ENCODE assay signal across 1 cellular context in genomic region chr1:229121845-229122436, GRCh38.
TF ChIP-seq lines count a peak whose summit lies in the region.

No MANE protein-coding gene starts in this region.

TF ChIP-seq in GM23338, 12 proteins besides CTCF, POLR2A, EP300 and RAD21 (continued from another document):
- TF ChIP-seq, protein P1, sequence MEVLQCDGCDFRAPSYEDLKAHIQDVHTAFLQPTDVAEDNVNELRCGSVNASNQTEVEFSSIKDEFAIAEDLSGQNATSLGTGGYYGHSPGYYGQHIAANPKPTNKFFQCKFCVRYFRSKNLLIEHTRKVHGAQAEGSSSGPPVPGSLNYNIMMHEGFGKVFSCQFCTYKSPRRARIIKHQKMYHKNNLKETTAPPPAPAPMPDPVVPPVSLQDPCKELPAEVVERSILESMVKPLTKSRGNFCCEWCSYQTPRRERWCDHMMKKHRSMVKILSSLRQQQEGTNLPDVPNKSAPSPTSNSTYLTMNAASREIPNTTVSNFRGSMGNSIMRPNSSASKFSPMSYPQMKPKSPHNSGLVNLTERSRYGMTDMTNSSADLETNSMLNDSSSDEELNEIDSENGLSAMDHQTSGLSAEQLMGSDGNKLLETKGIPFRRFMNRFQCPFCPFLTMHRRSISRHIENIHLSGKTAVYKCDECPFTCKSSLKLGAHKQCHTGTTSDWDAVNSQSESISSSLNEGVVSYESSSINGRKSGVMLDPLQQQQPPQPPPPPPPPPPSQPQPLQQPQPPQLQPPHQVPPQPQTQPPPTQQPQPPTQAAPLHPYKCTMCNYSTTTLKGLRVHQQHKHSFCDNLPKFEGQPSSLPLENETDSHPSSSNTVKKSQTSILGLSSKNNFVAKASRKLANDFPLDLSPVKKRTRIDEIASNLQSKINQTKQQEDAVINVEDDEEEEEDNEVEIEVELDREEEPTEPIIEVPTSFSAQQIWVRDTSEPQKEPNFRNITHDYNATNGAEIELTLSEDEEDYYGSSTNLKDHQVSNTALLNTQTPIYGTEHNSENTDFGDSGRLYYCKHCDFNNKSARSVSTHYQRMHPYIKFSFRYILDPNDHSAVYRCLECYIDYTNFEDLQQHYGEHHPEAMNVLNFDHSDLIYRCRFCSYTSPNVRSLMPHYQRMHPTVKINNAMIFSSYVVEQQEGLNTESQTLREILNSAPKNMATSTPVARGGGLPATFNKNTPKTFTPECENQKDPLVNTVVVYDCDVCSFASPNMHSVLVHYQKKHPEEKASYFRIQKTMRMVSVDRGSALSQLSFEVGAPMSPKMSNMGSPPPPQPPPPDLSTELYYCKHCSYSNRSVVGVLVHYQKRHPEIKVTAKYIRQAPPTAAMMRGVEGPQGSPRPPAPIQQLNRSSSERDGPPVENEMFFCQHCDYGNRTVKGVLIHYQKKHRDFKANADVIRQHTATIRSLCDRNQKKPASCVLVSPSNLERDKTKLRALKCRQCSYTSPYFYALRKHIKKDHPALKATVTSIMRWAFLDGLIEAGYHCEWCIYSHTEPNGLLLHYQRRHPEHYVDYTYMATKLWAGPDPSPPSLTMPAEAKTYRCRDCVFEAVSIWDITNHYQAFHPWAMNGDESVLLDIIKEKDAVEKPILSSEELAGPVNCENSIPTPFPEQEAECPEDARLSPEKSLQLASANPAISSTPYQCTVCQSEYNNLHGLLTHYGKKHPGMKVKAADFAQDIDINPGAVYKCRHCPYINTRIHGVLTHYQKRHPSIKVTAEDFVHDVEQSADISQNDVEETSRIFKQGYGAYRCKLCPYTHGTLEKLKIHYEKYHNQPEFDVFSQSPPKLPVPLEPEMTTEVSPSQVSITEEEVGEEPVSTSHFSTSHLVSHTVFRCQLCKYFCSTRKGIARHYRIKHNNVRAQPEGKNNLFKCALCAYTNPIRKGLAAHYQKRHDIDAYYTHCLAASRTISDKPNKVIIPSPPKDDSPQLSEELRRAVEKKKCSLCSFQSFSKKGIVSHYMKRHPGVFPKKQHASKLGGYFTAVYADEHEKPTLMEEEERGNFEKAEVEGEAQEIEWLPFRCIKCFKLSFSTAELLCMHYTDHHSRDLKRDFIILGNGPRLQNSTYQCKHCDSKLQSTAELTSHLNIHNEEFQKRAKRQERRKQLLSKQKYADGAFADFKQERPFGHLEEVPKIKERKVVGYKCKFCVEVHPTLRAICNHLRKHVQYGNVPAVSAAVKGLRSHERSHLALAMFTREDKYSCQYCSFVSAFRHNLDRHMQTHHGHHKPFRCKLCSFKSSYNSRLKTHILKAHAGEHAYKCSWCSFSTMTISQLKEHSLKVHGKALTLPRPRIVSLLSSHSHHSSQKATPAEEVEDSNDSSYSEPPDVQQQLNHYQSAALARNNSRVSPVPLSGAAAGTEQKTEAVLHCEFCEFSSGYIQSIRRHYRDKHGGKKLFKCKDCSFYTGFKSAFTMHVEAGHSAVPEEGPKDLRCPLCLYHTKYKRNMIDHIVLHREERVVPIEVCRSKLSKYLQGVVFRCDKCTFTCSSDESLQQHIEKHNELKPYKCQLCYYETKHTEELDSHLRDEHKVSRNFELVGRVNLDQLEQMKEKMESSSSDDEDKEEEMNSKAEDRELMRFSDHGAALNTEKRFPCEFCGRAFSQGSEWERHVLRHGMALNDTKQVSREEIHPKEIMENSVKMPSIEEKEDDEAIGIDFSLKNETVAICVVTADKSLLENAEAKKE (CRISPR knock-in tag; IDR thresholded peaks at IDR 0.05) = no peak
- no peak for TF ChIP-seq REST (IDR thresholded peaks at IDR 0.05; ENCODE audit: unreplicated experiment)
- no peak for TF ChIP-seq EZH2 (IDR thresholded peaks at IDR 0.05; ENCODE audit: low read depth, unreplicated experiment)
- TF ChIP-seq ZNF114 (CRISPR knock-in tag; IDR thresholded peaks at IDR 0.05) = no peak
- TF ChIP-seq NANOG (IDR thresholded peaks at IDR 0.05; ENCODE audit: borderline replicate concordance) = no peak
- TF ChIP-seq CREB1 (CRISPR knock-in tag; IDR thresholded peaks at IDR 0.05; ENCODE audit: low read depth) = no peak
- TF ChIP-seq POLR2AphosphoS5 (IDR thresholded peaks at IDR 0.05; ENCODE audit: low read depth) = no peak
- no peak for TF ChIP-seq EZH2phosphoT487 (IDR thresholded peaks at IDR 0.05; ENCODE audit: unreplicated experiment)
- TF ChIP-seq JUNB (IDR thresholded peaks at IDR 0.05; ENCODE audit: unreplicated experiment) = no peak
- TF ChIP-seq, protein P2, sequence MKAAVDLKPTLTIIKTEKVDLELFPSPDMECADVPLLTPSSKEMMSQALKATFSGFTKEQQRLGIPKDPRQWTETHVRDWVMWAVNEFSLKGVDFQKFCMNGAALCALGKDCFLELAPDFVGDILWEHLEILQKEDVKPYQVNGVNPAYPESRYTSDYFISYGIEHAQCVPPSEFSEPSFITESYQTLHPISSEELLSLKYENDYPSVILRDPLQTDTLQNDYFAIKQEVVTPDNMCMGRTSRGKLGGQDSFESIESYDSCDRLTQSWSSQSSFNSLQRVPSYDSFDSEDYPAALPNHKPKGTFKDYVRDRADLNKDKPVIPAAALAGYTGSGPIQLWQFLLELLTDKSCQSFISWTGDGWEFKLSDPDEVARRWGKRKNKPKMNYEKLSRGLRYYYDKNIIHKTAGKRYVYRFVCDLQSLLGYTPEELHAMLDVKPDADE (IDR thresholded peaks at IDR 0.05) = no peak
